ENCODE assay signal across 9 cellular contexts in genomic region chr11:10742460-10743208, GRCh38. TPM values are rescaled to one million over a fixed set of nuclear protein-coding genes. Genes with fewer than 3 reads are reported as not detected.
DNase-seq lines count a peak whose midpoint lies in the region; ATAC-seq, FAIRE-seq and TF ChIP-seq lines count a peak whose summit lies in the region.
"Had no signal": no experiment of that assay in that cellular context is flagged by ENCODE, and none has a peak within 500 bp of the region (broad histone marks: within the 10 kb centered on the region; RNA-seq: fewer than 3 reads in every experiment).

No MANE protein-coding gene starts in this region.

- no peak for TF ChIP-seq POLR2A in K562 (conservative IDR thresholded peaks at IDR 0.05)

- no peaks in the 10 kb centered on the region for H3F3A ChIP-seq in PC-9 (ENCODE audit: insufficient read depth, low read depth)

- 24% methylated on average over 9 of the region's 9 CpGs for WGBS in K562 (ENCODE audit: insufficient coverage, low coverage, missing lambda C conversion rate)
- no CpG with 5 or more reads among the region's 9 CpGs for whole genome bisulfite sequencing in trophoblast cell (ENCODE audit: extremely low coverage, insufficient coverage, insufficient read length)

- CTCF ChIA-PET in PC-9 (lab: Charles Lee) = no interaction called here
- CTCF ChIA-PET in K562 (lab: Yijun Ruan, JAX; ENCODE audit: low intra/inter-chr PET ratio) = no interaction called here

- TF ChIP-seq EP300 in K562 (IDR thresholded peaks at IDR 0.05; ENCODE audit: low read length) = peak; percentile 81

- H3K4me2 ChIP-seq in PC-9 (no peak overlapping the region), K562 (ENCODE audit: insufficient read depth, low read length) (peak overlapping the region; percentile 32; the same call in 1 of the 2 replicates), trophoblast cell (ENCODE audit: low read length) (no peak overlapping the region)

- H2AK5ac ChIP-seq in trophoblast cell (ENCODE audit: low read length) = no peak overlapping the region

- H2AFZ ChIP-seq in PC-9 = no peak overlapping the region
- peak overlapping the region; percentile 93; the same call in 1 of the 2 replicates for H2AFZ ChIP-seq in K562 (ENCODE audit: low read depth, low read length)
- H2AFZ ChIP-seq in trophoblast cell (ENCODE audit: insufficient read depth, low read length, poor library complexity) = no peak overlapping the region

- TF ChIP-seq CTCF in PC-9 (conservative IDR thresholded peaks at IDR 0.05) (no peak), K562 (IDR thresholded peaks at IDR 0.05 in 2 of 3, conservative IDR thresholded peaks at IDR 0.05 in 1 of 3; ENCODE audit: insufficient read depth in 2 of 3, low read depth in 1 of 3, low read length in 3 of 3) (no peak), GM20000 (IDR thresholded peaks at IDR 0.05; ENCODE audit: extremely low read depth, missing control alignments) (no peak)

- H3K27me3 Mint-ChIP-seq in stimulated activated naive B cell treated with anti-CD40 and anti-IgM and Interleukin-4, amounts not matched to agents 10 μg/mL and 1 μg/mL and 100 μg/mL, for 72 hours = no peaks in the 10 kb centered on the region

- no peak overlapping the region for H3K14ac ChIP-seq in trophoblast cell (ENCODE audit: low read length)

- ATAC-seq in K562 = peak; percentile 84
- ATAC-seq in stimulated activated naive B cell treated with anti-CD40 and anti-IgM and Interleukin-4, amounts not matched to agents 10 μg/mL and 1 μg/mL and 100 μg/mL, for 72 hours (replicated peaks) = no peak

- H3K9me2 ChIP-seq in PC-9 (ENCODE audit: insufficient read depth) = no peaks in the 10 kb centered on the region

- no peak overlapping the region for H3K4me3 Mint-ChIP-seq in stimulated activated naive B cell treated with anti-CD40 and anti-IgM and Interleukin-4, amounts not matched to agents 10 μg/mL and 1 μg/mL and 100 μg/mL, for 72 hours

- BruUV-seq in PC-9 (replicated peaks; lab: Mats Ljungman, UMichigan) = no TSS peak
- no TSS peak for BruUV-seq in K562 (replicated peaks; lab: Mats Ljungman, UMichigan)

- H3K18ac ChIP-seq in trophoblast cell (ENCODE audit: low read length) = no peak overlapping the region

- H3K27me3 ChIP-seq in PC-9 (ENCODE audit: insufficient read depth, low read depth) (no peaks in the 10 kb centered on the region), K562 (ENCODE audit: control insufficient read depth in 2 of 2, insufficient read depth in 2 of 2, low read length in 2 of 2) (no peaks in the 10 kb centered on the region), trophoblast cell (ENCODE audit: insufficient read depth, low read length) (no peaks in the 10 kb centered on the region)

- H3K79me1 ChIP-seq in trophoblast cell (ENCODE audit: low read length) = no peaks in the 10 kb centered on the region

- H3K9me3 ChIP-seq in PC-9 (ENCODE audit: insufficient read depth, low read depth) (no peaks in the 10 kb centered on the region), K562 (replicated peaks; ENCODE audit: control insufficient read depth, insufficient read depth, low read depth, low read length) (no peaks in the 10 kb centered on the region), trophoblast cell (ENCODE audit: insufficient read depth, low read depth, low read length) (no peaks in the 10 kb centered on the region)

- H3K4me1 ChIP-seq in PC-9 (replicated peaks; ENCODE audit: insufficient read depth) (peaks cover 14% of the 10 kb centered on the region), K562 (replicated peaks in 1 of 2; ENCODE audit: control insufficient read depth in 2 of 2, insufficient read depth in 2 of 2, low read length in 2 of 2) (peaks cover 12 to 37% of the 10 kb centered on the region in 2 experiments), trophoblast cell (ENCODE audit: control insufficient read depth in 1 of 2, insufficient read depth in 2 of 2, low read length in 2 of 2) (peaks cover 0 to 3% of the 10 kb centered on the region in 2 experiments)

- H3K9me1 ChIP-seq in K562 (ENCODE audit: control insufficient read depth, insufficient read depth, low read length) = no peaks in the 10 kb centered on the region

- H4K20me1 ChIP-seq in PC-9 (ENCODE audit: insufficient read depth) (no peaks in the 10 kb centered on the region), K562 (replicated peaks; ENCODE audit: control insufficient read depth, insufficient read depth, low read length) (no peaks in the 10 kb centered on the region)

- H2BK120ac ChIP-seq in trophoblast cell (ENCODE audit: insufficient read depth, low read length, poor library complexity) = no peak overlapping the region

- H3K36me3 Mint-ChIP-seq in stimulated activated naive B cell treated with anti-CD40 and anti-IgM and Interleukin-4, amounts not matched to agents 10 μg/mL and 1 μg/mL and 100 μg/mL, for 72 hours = no peaks in the 10 kb centered on the region

- POLR2A ChIA-PET in PC-9 (lab: Charles Lee; ENCODE audit: unreplicated experiment) (no interaction called here), K562 (lab: Yijun Ruan, JAX) (interaction anchor here (0.6 to 1.5 kb wide), 5 partner anchors 8 to 337 kb away, joined by 3 to 6 read pairs (median 3); partner anchors contain the start of gene CTR9)

- H3K79me2 ChIP-seq in PC-9 (ENCODE audit: low read depth) = no peaks in the 10 kb centered on the region
- H3K79me2 ChIP-seq in K562 (ENCODE audit: control insufficient read depth, insufficient read depth, low read length) = no peaks in the 10 kb centered on the region
- no peaks in the 10 kb centered on the region for H3K79me2 ChIP-seq in trophoblast cell (ENCODE audit: control insufficient read depth, insufficient read depth, low read length, poor library complexity)

- peak; percentile 91 for FAIRE-seq in K562 (lab: Jason Lieb, UNC)

- H4K91ac ChIP-seq in trophoblast cell (ENCODE audit: low read depth, low read length) = no peak overlapping the region

- no peak overlapping the region for H2BK5ac ChIP-seq in trophoblast cell (ENCODE audit: low read depth, low read length, poor library complexity)

- intact Hi-C loops in PC-9 (cut with micrococcal nuclease; ENCODE audit: unreplicated experiment) = no loop called here
- intact Hi-C loops in K562 (cut with micrococcal nuclease) = no loop called here

- DNase-seq in NK-92 treated with Interleukin-12 subunit alpha and Interleukin-12 subunit beta, amount 100 ng/mL, for 24 hours (lab: John Stamatoyannopoulos, UW) = peak; percentile 30
- DNase-seq in NK-92 (lab: John Stamatoyannopoulos, UW; ENCODE audit: unreplicated experiment) (no peak), PC-9 (peak; percentile 6 to 62), K562 (ENCODE audit: extremely low read depth in 1 of 4, low spot score in 3 of 4) (peak; percentile 53 to 80 (median 66)), trophoblast cell (peak; percentile 55 to 65), globus pallidus (ENCODE audit: low spot score) (no peak), GM20000 (ENCODE audit: low spot score) (no peak)
- no peak for DNase-seq in stimulated activated naive B cell treated with anti-CD40 and anti-IgM and Interleukin-4, amounts not matched to agents 10 μg/mL and 1 μg/mL and 100 μg/mL, for 72 hours
- DNase-seq: NCI-H146 had no signal

- no peak for TF ChIP-seq RAD21 in K562 (CRISPR knock-in tag; conservative IDR thresholded peaks at IDR 0.05 in 1 of 2, IDR thresholded peaks at IDR 0.05 in 1 of 2)

- in situ Hi-C loops in K562 (cut with MboI) = loop anchor here (25.0 kb wide), 2 partner anchors 230 to 530 kb away; no protein-coding TSS in a partner anchor

- no peak overlapping the region for H4K12ac ChIP-seq in trophoblast cell (ENCODE audit: low read depth, low read length)

- H3K23ac ChIP-seq in trophoblast cell (ENCODE audit: low read length) = no peak overlapping the region

- H4K8ac ChIP-seq in trophoblast cell (ENCODE audit: low read depth, low read length) = no peak overlapping the region

- no peak overlapping the region for H2BK12ac ChIP-seq in trophoblast cell (ENCODE audit: low read length)

- no peaks in the 10 kb centered on the region for H3K9me3 Mint-ChIP-seq in stimulated activated naive B cell treated with anti-CD40 and anti-IgM and Interleukin-4, amounts not matched to agents 10 μg/mL and 1 μg/mL and 100 μg/mL, for 72 hours

- H3K4me3 ChIP-seq in PC-9 = no peak overlapping the region
- H3K4me3 ChIP-seq in K562 = no peak overlapping the region
- no peak overlapping the region for H3K4me3 ChIP-seq in trophoblast cell (ENCODE audit: low read depth, low read length)

- no peak overlapping the region for H3K27ac Mint-ChIP-seq in stimulated activated naive B cell treated with anti-CD40 and anti-IgM and Interleukin-4, amounts not matched to agents 10 μg/mL and 1 μg/mL and 100 μg/mL, for 72 hours

- H3K9ac ChIP-seq in K562 (ENCODE audit: insufficient read depth in 1 of 2, low read depth in 2 of 2, low read length in 2 of 2) = no peak overlapping the region; a peak in 1 of 4 replicates
- no peak overlapping the region for H3K9ac ChIP-seq in trophoblast cell (ENCODE audit: low read length)

- H3K36me3 ChIP-seq in PC-9 (ENCODE audit: low read depth) = no peaks in the 10 kb centered on the region
- no peaks in the 10 kb centered on the region for H3K36me3 ChIP-seq in K562 (ENCODE audit: control insufficient read depth, insufficient read depth, low read length)
- no peaks in the 10 kb centered on the region for H3K36me3 ChIP-seq in trophoblast cell (ENCODE audit: control insufficient read depth in 1 of 2, insufficient read depth in 2 of 2, low read length in 2 of 2)

- H3K4me1 Mint-ChIP-seq in stimulated activated naive B cell treated with anti-CD40 and anti-IgM and Interleukin-4, amounts not matched to agents 10 μg/mL and 1 μg/mL and 100 μg/mL, for 72 hours = peaks cover 6 to 13% of the 10 kb centered on the region in 2 donors

- H3K27ac ChIP-seq in PC-9 = no peak overlapping the region
- no peak overlapping the region; the same call in 1 of the 3 replicates for H3K27ac ChIP-seq in K562 (ENCODE audit: extremely low read depth, low read depth, low read length)
- no peak overlapping the region for H3K27ac ChIP-seq in trophoblast cell (ENCODE audit: low read depth, low read length)

- H3K4ac ChIP-seq in trophoblast cell (ENCODE audit: low read depth, low read length) = no peak overlapping the region

RNA-seq across cellular contexts. Expression of gene CTR9, which starts 8.4 kb away (rescaled TPM):
- total RNA-seq in PC-9 (2021) (11.1 and 19.7 TPM in 2 replicates), K562 (2014; rRNA removed) (52.4 and 56.1 TPM in 2 replicates), K562 (2014; rRNA removed; fragmentation: Illumina TruSeq; extraction: Trizol) (51.9 and 61.2 TPM in 2 replicates), K562 (2015; rRNA removed; fragmentation: Illumina TruSeq; extraction: Trizol) (34.7 and 42.2 TPM in 2 replicates), K562 (2021) (52.7 and 57.9 TPM in 2 replicates)
- total RNA-seq in K562 (2011; cell fraction: chromatin; rRNA removed; ENCODE audit: low replicate concordance) = 35.7 and 76.5 TPM in 2 replicates
- total RNA-seq in K562 (2011; cell fraction: nucleolus; rRNA removed) = 13.2 and 17.0 TPM in 2 replicates
- total RNA-seq in K562 (2011; cell fraction: nucleoplasm; rRNA removed) = 24.9 and 31.0 TPM in 2 replicates
- polyA plus RNA-seq in K562 (2011; rRNA removed) (17.6 and 27.3 TPM in 2 replicates), K562 (2014; fragmentation: Illumina TruSeq; extraction: Trizol) (74.3 and 79.3 TPM in 2 replicates), K562 (2014; fragmentation: Nextera tagmentation; extraction: Ambion mirVana) (10 to 100 TPM; 25.4 to 38.3 TPM), K562 (2014; rRNA removed) (47.3 and 49.7 TPM in 2 replicates)
- polyA plus RNA-seq in K562 (2011; cell fraction: cytosol; rRNA removed) = 8.8 and 10.4 TPM in 2 replicates
- 9.5 and 11.5 TPM in 2 replicates for polyA plus RNA-seq in K562 (2011; cell fraction: nucleus; rRNA removed)
- polyA plus RNA-seq in K562 (2012) = 33.8 and 38.2 TPM in 2 replicates
- 38.7 and 48.2 TPM in 2 replicates for polyA minus RNA-seq in K562 (2011; rRNA and poly(A)+ RNA removed)
- polyA minus RNA-seq in K562 (2011; cell fraction: cytosol; rRNA and poly(A)+ RNA removed) = 20.4 and 24.3 TPM in 2 replicates
- polyA minus RNA-seq in K562 (2011; cell fraction: nucleus; rRNA and poly(A)+ RNA removed) = 10.6 and 23.2 TPM in 2 replicates
- 27.9 and 28.4 TPM in 2 replicates for polyA plus RNA-seq in trophoblast cell (2013)

RNA-seq across cellular contexts. Expression of gene IRAG1, which starts 49.1 kb away (rescaled TPM):
- total RNA-seq in PC-9 (2021) (0.65 and 1.3 TPM in 2 replicates), K562 (2014; rRNA removed) (0.04 TPM in 1 of 2 replicates, not detected in the other), K562 (2014; rRNA removed; fragmentation: Illumina TruSeq; extraction: Trizol) (0.07 and 0.22 TPM in 2 replicates), K562 (2015; rRNA removed; fragmentation: Illumina TruSeq; extraction: Trizol) (0.08 and 0.11 TPM in 2 replicates), K562 (2021) (0.22 and 0.27 TPM in 2 replicates)
- 0.07 and 0.23 TPM in 2 replicates for total RNA-seq in K562 (2011; cell fraction: chromatin; rRNA removed; ENCODE audit: low replicate concordance)
- total RNA-seq in K562 (2011; cell fraction: nucleolus; rRNA removed) = 0.17 and 0.26 TPM in 2 replicates
- total RNA-seq in K562 (2011; cell fraction: nucleoplasm; rRNA removed) = 0.15 TPM in 2 replicates
- polyA plus RNA-seq in K562 (2011; rRNA removed) (0.11 and 0.14 TPM in 2 replicates), K562 (2014; fragmentation: Illumina TruSeq; extraction: Trizol) (0.07 and 0.10 TPM in 2 replicates), K562 (2014; fragmentation: Nextera tagmentation; extraction: Ambion mirVana) (under 1 TPM; 0.01 TPM), K562 (2014; rRNA removed) (0.01 TPM in 1 of 2 replicates, not detected in the other)
- 0.10 and 0.16 TPM in 2 replicates for polyA plus RNA-seq in K562 (2011; cell fraction: cytosol; rRNA removed)
- polyA plus RNA-seq in K562 (2011; cell fraction: nucleus; rRNA removed) = 0.10 TPM in 2 replicates
- 0.08 and 0.15 TPM in 2 replicates for polyA plus RNA-seq in K562 (2012)
- polyA minus RNA-seq in K562 (2011; rRNA and poly(A)+ RNA removed) = 0.07 and 0.45 TPM in 2 replicates
- not detected in 2 replicates for polyA minus RNA-seq in K562 (2011; cell fraction: cytosol; rRNA and poly(A)+ RNA removed)
- polyA minus RNA-seq in K562 (2011; cell fraction: nucleus; rRNA and poly(A)+ RNA removed) = under 0.01 and 0.11 TPM in 2 replicates
- 1.5 and 1.9 TPM in 2 replicates for polyA plus RNA-seq in trophoblast cell (2013)

Comparison
In these comparisons a context has a peak if more than half of its experiments do, and no peak if none do; other contexts are left out.
1. DNase-seq: peak in NK-92 treated with Interleukin-12 subunit alpha and Interleukin-12 subunit beta, amount 100 ng/mL, for 24 hours (single experiment), PC-9 (2 of 2), K562 (4 of 4) and trophoblast cell (2 of 2); none in NK-92 (single experiment), stimulated activated naive B cell treated with anti-CD40 and anti-IgM and Interleukin-4, amounts not matched to agents 10 μg/mL and 1 μg/mL and 100 μg/mL, for 72 hours (single experiment), globus pallidus (single experiment) and GM20000 (single experiment).